28 cellular contexts compared by ENCODE assay signal in the genomic region with DNA sequence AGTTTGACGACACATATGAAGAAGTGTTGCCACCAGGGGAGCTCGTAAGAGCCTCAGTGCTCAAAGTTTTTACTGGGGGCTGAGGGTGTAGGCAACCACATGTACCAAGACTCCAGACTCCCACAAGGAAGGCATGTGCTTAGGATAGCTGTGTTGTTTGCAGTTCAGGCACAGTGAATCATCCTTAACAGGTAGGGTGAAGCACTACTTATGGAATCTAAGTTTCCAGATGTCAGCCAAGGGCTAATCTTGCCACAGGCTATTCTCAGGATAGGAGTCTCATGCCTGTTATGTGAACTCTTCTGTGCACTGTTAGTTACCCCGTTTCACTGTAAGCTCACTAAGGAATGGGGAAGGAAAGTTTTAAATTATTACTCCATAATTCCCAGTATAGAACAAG.
DNase-seq lines count a peak whose midpoint lies in the region; FAIRE-seq and TF ChIP-seq lines count a peak whose summit lies in the region.
"Had no signal": no experiment of that assay in that cellular context is flagged by ENCODE, and none has a peak within 500 bp of the region (broad histone marks: within the 10 kb centered on the region; RNA-seq: fewer than 3 reads in every experiment).

No MANE protein-coding gene starts in this region.

- H3K4me1 ChIP-seq in mammary epithelial cell (ENCODE audit: insufficient read depth, low read length) (peaks cover 17% of the 10 kb centered on the region), keratinocyte (ENCODE audit: control insufficient read depth, extremely low read depth, insufficient read depth, low read length) (peaks cover 16% of the 10 kb centered on the region)
- H3K4me1 ChIP-seq: body of pancreas, left lung, right atrium auricular region, uterus had no signal

- H3K4me1 Mint-ChIP-seq in osteocyte (ENCODE audit: unreplicated experiment) = peaks cover 11% of the 10 kb centered on the region
- H3K4me1 Mint-ChIP-seq: CD8-positive, alpha-beta memory T cell; H9; stimulated activated naive CD8-positive, alpha-beta T cell treated with anti-CD3 and anti-CD28 coated beads, Interleukin-15, amount 100 ng/mL, for 72 hours had no signal

- FAIRE-seq in keratinocyte (lab: Jason Lieb, UNC) = peak; percentile 96
- FAIRE-seq: endometrium, GM12878, TTC549 had no signal

- dilution Hi-C loops in mammary epithelial cell (cut with HindIII; ENCODE audit: low sequenced_read_pairs) = no loop called here
- dilution Hi-C loops in keratinocyte (cut with MboI; ENCODE audit: extremely low pct_ligation_motif_present, low sequenced_read_pairs) = no loop called here

- no peaks in the 10 kb centered on the region for H3K36me3 Mint-ChIP-seq in osteocyte (ENCODE audit: unreplicated experiment)
- H3K36me3 Mint-ChIP-seq: CD8-positive, alpha-beta memory T cell had no signal

- no peaks in the 10 kb centered on the region for H3K36me3 ChIP-seq in mammary epithelial cell (ENCODE audit: insufficient read depth, low read length)
- no peaks in the 10 kb centered on the region for H3K36me3 ChIP-seq in keratinocyte (ENCODE audit: control insufficient read depth in 2 of 2, extremely low read depth in 1 of 2, insufficient read depth in 2 of 2, low read length in 2 of 2)
- H3K36me3 ChIP-seq: left lung, right atrium auricular region, thoracic aorta, uterus had no signal

- WGBS in mammary epithelial cell (ENCODE audit: low coverage, missing lambda C conversion rate) = 42% methylated on average over 2 of the region's 3 CpGs

- H3K27me3 Mint-ChIP-seq in osteocyte (ENCODE audit: unreplicated experiment) = no peaks in the 10 kb centered on the region

- no peaks in the 10 kb centered on the region for H3K79me2 ChIP-seq in mammary epithelial cell (ENCODE audit: insufficient read depth, low read length)
- H3K79me2 ChIP-seq in keratinocyte (ENCODE audit: control insufficient read depth, insufficient read depth, low read length) = no peaks in the 10 kb centered on the region

- intact Hi-C loops in mammary epithelial cell (cut with micrococcal nuclease) = no loop called here

- TF ChIP-seq CTCF in mammary epithelial cell (conservative IDR thresholded peaks at IDR 0.05 in 1 of 2, IDR thresholded peaks at IDR 0.05 in 1 of 2; ENCODE audit: extremely low read depth in 1 of 2, insufficient read depth in 1 of 2, low read depth in 1 of 2, low read length in 2 of 2) (no peak), keratinocyte (optimal IDR thresholded peaks at IDR 0.05 in 1 of 3, IDR thresholded peaks at IDR 0.05 in 1 of 3, conservative IDR thresholded peaks at IDR 0.05 in 1 of 3; ENCODE audit: extremely low read depth in 1 of 3, insufficient read depth in 2 of 3, low read length in 3 of 3) (no peak), osteocyte (IDR thresholded peaks at IDR 0.05) (no peak)

- no TSS peak for BruUV-seq in mammary epithelial cell (replicated peaks; lab: Mats Ljungman, UMichigan)

- peaks cover 8% of the 10 kb centered on the region for H3K9me3 ChIP-seq in mammary epithelial cell (replicated peaks; ENCODE audit: insufficient read depth, low read length)
- peaks cover 2% of the 10 kb centered on the region for H3K9me3 ChIP-seq in keratinocyte (ENCODE audit: control insufficient read depth, low read depth, low read length)
- H3K9me3 ChIP-seq: body of pancreas, left lung, right atrium auricular region, thoracic aorta, uterus had no signal

- H3K4me3 ChIP-seq in mammary epithelial cell (replicated peaks in 1 of 3; ENCODE audit: insufficient read depth in 1 of 3, low read depth in 2 of 3, low read length in 3 of 3) (no peak overlapping the region), keratinocyte (ENCODE audit: control insufficient read depth in 2 of 3, extremely low read depth in 1 of 3, insufficient read depth in 2 of 3, low read depth in 1 of 3, low read length in 3 of 3) (no peak overlapping the region)
- H3K4me3 ChIP-seq: body of pancreas, dorsolateral prefrontal cortex, GM12878, left lung, right atrium auricular region, thoracic aorta, uterus had no signal

- in situ Hi-C loops in mammary epithelial cell (cut with MboI; ENCODE audit: low sequenced_read_pairs in 2 of 2) = loop anchor here in 1 of 2 donors (25.0 kb wide), 1 partner anchor 135 kb away; no protein-coding TSS in a partner anchor

- H3K27ac ChIP-seq in mammary epithelial cell (ENCODE audit: insufficient read depth, low read depth, low read length) (no peak overlapping the region), keratinocyte (ENCODE audit: control insufficient read depth, insufficient read depth, low read length) (peak overlapping the region; percentile 6)
- H3K27ac ChIP-seq: body of pancreas, dorsolateral prefrontal cortex, left lung, right atrium auricular region, thoracic aorta, uterus had no signal

- H3K27me3 ChIP-seq in mammary epithelial cell (ENCODE audit: insufficient read depth, low read length) (no peaks in the 10 kb centered on the region), keratinocyte (ENCODE audit: control insufficient read depth, extremely low read depth, insufficient read depth, low read length) (no peaks in the 10 kb centered on the region)
- H3K27me3 ChIP-seq: body of pancreas, dorsolateral prefrontal cortex, left lung, right atrium auricular region, uterus had no signal

- peak; percentile 83 for DNase-seq in EL
- peak; percentile 84 for DNase-seq in M059J (ENCODE audit: low read depth)
- DNase-seq in mammary epithelial cell = peak; percentile 80
- DNase-seq in keratinocyte (ENCODE audit: low read depth, low spot score) = peak; percentile 36
- no peak for DNase-seq in osteocyte (ENCODE audit: extremely low spot score, unreplicated experiment)
- no peak for DNase-seq in activated CD4-positive, alpha-beta T cell treated with anti-CD3 and anti-CD28 coated beads for 48 hours
- DNase-seq in Ammon's horn (ENCODE audit: low spot score) = no peak
- DNase-seq in activated T-cell treated with anti-CD3 and anti-CD28 coated beads, Interleukin-2, amount 50 U/mL, for 48 hours = no peak
- DNase-seq: activated CD4-positive, alpha-beta T cell treated with anti-CD3 and anti-CD28 coated beads, Interleukin-2, amount 50 U/mL, for 4 hours; activated CD4-positive, CD25-positive, alpha-beta regulatory T cell; activated naive CD4-positive, alpha-beta T cell treated with Interleukin-2 at 50 U/mL for 16 hours; body of pancreas; CD8-positive, alpha-beta memory T cell; DMS 273 treated with DMSO at 0.1 percent for 48 hours; dorsolateral prefrontal cortex; H9; left lung; NCI-H1092 treated with DMSO at 0.1 percent for 48 hours; NCI-H1694 treated with DMSO at 0.1 percent for 48 hours; posterior cingulate gyrus; stimulated activated naive CD8-positive, alpha-beta T cell treated with anti-CD3 and anti-CD28 coated beads, Interleukin-15, amount 100 ng/mL, for 72 hours; T-helper 17 cell; uterus had no signal

- CTCF ChIA-PET in mammary epithelial cell (lab: Charles Lee; ENCODE audit: low non-redundant PET) = interaction anchor here (0.6 kb wide), 1 partner anchor 505 kb away, joined by 3 read pairs; no protein-coding TSS in a partner anchor

- H3K4me2 ChIP-seq in mammary epithelial cell (ENCODE audit: insufficient read depth, low read depth, low read length) (no peak overlapping the region), keratinocyte (ENCODE audit: control insufficient read depth, extremely low read depth, insufficient read depth, low read depth, low read length) (no peak overlapping the region)

- H3K4me3 Mint-ChIP-seq in osteocyte (ENCODE audit: unreplicated experiment) = no peak overlapping the region
- H3K4me3 Mint-ChIP-seq: CD8-positive, alpha-beta memory T cell; H9; stimulated activated naive CD8-positive, alpha-beta T cell treated with anti-CD3 and anti-CD28 coated beads, Interleukin-15, amount 100 ng/mL, for 72 hours; T-helper 17 cell had no signal

- no peaks in the 10 kb centered on the region for H3K9me3 Mint-ChIP-seq in osteocyte (ENCODE audit: unreplicated experiment)

- H3K27ac Mint-ChIP-seq in osteocyte (ENCODE audit: unreplicated experiment) = no peak overlapping the region
- H3K27ac Mint-ChIP-seq: CD8-positive, alpha-beta memory T cell; H9; T-helper 17 cell had no signal

- H2AFZ ChIP-seq in mammary epithelial cell (ENCODE audit: low read depth, low read length) = peak overlapping the region; percentile 14
- no peak overlapping the region for H2AFZ ChIP-seq in keratinocyte (ENCODE audit: control insufficient read depth, low read length)

- no peaks in the 10 kb centered on the region for H3K9me1 ChIP-seq in keratinocyte (ENCODE audit: control insufficient read depth, extremely low read depth, insufficient read depth, low read length)

- H4K20me1 ChIP-seq in mammary epithelial cell (ENCODE audit: insufficient read depth, low read length) (no peaks in the 10 kb centered on the region), keratinocyte (ENCODE audit: control insufficient read depth, extremely low read depth, insufficient read depth, low read length) (no peaks in the 10 kb centered on the region)

- H3K9ac ChIP-seq in mammary epithelial cell (ENCODE audit: insufficient read depth, low read length) (no peak overlapping the region), keratinocyte (ENCODE audit: control insufficient read depth, extremely low read depth, insufficient read depth, low read length) (no peak overlapping the region)

Comparison
In these comparisons a context has a peak if more than half of its experiments do, and no peak if none do; other contexts are left out.
1. DNase-seq: peak in EL (single experiment), M059J (single experiment), mammary epithelial cell (single experiment) and keratinocyte (single experiment); none in osteocyte (single experiment), activated CD4-positive, alpha-beta T cell treated with anti-CD3 and anti-CD28 coated beads for 48 hours (single experiment), Ammon's horn (single experiment) and activated T-cell treated with anti-CD3 and anti-CD28 coated beads, Interleukin-2, amount 50 U/mL, for 48 hours (0 of 2).